1 cellular context compared by ENCODE assay signal in the genomic region with DNA sequence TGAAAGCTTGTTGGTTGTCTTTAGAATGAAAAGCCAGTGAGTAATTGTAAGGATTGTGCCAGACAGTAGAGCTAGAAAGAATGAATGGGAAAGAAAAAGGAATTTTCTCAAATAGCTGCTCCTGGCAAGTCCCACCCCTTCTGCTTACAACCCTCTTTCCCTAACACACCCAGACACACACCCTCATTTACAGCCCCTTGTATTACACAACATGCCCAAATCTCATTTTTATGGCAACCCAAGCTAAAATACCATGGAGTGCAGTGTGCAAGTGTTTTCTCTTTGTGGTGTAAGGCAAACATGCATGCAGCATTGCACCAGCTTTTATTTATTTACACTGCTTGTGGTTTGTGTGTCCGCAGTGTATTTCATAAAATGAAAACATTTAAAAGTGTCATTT.
TF ChIP-seq lines count a peak whose summit lies in the region.

No MANE protein-coding gene starts in this region.

TF ChIP-seq in K562, 482 proteins besides CTCF, POLR2A, EP300 and RAD21 (continued from another document and continues in another):
- TF ChIP-seq ELF4 (CRISPR knock-in tag; IDR thresholded peaks at IDR 0.05) = peak; percentile 65; the same call in 1 of the 2 replicates
- no peak for TF ChIP-seq CC2D1A (IDR thresholded peaks at IDR 0.05)
- TF ChIP-seq, protein P1, sequence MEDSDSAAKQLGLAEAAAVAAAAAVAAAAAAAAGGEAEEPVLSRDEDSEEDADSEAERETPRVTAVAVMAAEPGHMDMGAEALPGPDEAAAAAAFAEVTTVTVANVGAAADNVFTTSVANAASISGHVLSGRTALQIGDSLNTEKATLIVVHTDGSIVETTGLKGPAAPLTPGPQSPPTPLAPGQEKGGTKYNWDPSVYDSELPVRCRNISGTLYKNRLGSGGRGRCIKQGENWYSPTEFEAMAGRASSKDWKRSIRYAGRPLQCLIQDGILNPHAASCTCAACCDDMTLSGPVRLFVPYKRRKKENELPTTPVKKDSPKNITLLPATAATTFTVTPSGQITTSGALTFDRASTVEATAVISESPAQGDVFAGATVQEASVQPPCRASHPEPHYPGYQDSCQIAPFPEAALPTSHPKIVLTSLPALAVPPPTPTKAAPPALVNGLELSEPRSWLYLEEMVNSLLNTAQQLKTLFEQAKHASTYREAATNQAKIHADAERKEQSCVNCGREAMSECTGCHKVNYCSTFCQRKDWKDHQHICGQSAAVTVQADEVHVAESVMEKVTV (CRISPR knock-in tag; IDR thresholded peaks at IDR 0.05) = 0 out of 2 replicates have a peak, but pooled peaks have one; percentile 22
- TF ChIP-seq, protein P2, sequence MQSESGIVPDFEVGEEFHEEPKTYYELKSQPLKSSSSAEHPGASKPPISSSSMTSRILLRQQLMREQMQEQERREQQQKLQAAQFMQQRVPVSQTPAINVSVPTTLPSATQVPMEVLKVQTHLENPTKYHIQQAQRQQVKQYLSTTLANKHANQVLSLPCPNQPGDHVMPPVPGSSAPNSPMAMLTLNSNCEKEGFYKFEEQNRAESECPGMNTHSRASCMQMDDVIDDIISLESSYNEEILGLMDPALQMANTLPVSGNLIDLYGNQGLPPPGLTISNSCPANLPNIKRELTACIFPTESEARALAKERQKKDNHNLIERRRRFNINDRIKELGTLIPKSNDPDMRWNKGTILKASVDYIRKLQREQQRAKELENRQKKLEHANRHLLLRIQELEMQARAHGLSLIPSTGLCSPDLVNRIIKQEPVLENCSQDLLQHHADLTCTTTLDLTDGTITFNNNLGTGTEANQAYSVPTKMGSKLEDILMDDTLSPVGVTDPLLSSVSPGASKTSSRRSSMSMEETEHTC (IDR thresholded peaks at IDR 0.05) = no peak
- peak; percentile 49 for TF ChIP-seq BRD9 (IDR thresholded peaks at IDR 0.05; ENCODE audit: low read depth, partially characterized antibody)
- peak; percentile 93 for TF ChIP-seq CEBPB (tag; IDR thresholded peaks at IDR 0.05)
- TF ChIP-seq, protein P3, sequence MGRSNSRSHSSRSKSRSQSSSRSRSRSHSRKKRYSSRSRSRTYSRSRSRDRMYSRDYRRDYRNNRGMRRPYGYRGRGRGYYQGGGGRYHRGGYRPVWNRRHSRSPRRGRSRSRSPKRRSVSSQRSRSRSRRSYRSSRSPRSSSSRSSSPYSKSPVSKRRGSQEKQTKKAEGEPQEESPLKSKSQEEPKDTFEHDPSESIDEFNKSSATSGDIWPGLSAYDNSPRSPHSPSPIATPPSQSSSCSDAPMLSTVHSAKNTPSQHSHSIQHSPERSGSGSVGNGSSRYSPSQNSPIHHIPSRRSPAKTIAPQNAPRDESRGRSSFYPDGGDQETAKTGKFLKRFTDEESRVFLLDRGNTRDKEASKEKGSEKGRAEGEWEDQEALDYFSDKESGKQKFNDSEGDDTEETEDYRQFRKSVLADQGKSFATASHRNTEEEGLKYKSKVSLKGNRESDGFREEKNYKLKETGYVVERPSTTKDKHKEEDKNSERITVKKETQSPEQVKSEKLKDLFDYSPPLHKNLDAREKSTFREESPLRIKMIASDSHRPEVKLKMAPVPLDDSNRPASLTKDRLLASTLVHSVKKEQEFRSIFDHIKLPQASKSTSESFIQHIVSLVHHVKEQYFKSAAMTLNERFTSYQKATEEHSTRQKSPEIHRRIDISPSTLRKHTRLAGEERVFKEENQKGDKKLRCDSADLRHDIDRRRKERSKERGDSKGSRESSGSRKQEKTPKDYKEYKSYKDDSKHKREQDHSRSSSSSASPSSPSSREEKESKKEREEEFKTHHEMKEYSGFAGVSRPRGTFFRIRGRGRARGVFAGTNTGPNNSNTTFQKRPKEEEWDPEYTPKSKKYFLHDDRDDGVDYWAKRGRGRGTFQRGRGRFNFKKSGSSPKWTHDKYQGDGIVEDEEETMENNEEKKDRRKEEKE (IDR thresholded peaks at IDR 0.05; ENCODE audit: borderline replicate concordance in 1 of 2, control insufficient read depth in 1 of 2, low read depth in 2 of 2, low read length in 1 of 2) = peak in 1 of 2 experiments; percentile 40; a peak in 1 of 4 replicates
- peak in 1 of 2 experiments; percentile 64; a peak in 1 of 4 replicates for TF ChIP-seq HDAC1 (IDR thresholded peaks at IDR 0.05)
- TF ChIP-seq, protein P4, sequence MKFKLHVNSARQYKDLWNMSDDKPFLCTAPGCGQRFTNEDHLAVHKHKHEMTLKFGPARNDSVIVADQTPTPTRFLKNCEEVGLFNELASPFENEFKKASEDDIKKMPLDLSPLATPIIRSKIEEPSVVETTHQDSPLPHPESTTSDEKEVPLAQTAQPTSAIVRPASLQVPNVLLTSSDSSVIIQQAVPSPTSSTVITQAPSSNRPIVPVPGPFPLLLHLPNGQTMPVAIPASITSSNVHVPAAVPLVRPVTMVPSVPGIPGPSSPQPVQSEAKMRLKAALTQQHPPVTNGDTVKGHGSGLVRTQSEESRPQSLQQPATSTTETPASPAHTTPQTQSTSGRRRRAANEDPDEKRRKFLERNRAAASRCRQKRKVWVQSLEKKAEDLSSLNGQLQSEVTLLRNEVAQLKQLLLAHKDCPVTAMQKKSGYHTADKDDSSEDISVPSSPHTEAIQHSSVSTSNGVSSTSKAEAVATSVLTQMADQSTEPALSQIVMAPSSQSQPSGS (CRISPR knock-in tag; IDR thresholded peaks at IDR 0.05) = no peak
- no peak for TF ChIP-seq JUNB (CRISPR knock-in tag; conservative IDR thresholded peaks at IDR 0.05)
- TF ChIP-seq, protein P5, sequence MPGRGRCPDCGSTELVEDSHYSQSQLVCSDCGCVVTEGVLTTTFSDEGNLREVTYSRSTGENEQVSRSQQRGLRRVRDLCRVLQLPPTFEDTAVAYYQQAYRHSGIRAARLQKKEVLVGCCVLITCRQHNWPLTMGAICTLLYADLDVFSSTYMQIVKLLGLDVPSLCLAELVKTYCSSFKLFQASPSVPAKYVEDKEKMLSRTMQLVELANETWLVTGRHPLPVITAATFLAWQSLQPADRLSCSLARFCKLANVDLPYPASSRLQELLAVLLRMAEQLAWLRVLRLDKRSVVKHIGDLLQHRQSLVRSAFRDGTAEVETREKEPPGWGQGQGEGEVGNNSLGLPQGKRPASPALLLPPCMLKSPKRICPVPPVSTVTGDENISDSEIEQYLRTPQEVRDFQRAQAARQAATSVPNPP (IDR thresholded peaks at IDR 0.05; ENCODE audit: borderline replicate concordance, insufficient read depth, insufficient read length) = no peak
- TF ChIP-seq RB1 (IDR thresholded peaks at IDR 0.05; ENCODE audit: low read depth) = no peak
- 0 out of 2 replicates have a peak, but pooled peaks have one; percentile 32 for TF ChIP-seq MYC (IDR thresholded peaks at IDR 0.05; ENCODE audit: low read depth, low read length)
- TF ChIP-seq MYC (CRISPR knock-in tag; IDR thresholded peaks at IDR 0.05; ENCODE audit: borderline replicate concordance, low read depth) = no peak
- TF ChIP-seq, protein P6, sequence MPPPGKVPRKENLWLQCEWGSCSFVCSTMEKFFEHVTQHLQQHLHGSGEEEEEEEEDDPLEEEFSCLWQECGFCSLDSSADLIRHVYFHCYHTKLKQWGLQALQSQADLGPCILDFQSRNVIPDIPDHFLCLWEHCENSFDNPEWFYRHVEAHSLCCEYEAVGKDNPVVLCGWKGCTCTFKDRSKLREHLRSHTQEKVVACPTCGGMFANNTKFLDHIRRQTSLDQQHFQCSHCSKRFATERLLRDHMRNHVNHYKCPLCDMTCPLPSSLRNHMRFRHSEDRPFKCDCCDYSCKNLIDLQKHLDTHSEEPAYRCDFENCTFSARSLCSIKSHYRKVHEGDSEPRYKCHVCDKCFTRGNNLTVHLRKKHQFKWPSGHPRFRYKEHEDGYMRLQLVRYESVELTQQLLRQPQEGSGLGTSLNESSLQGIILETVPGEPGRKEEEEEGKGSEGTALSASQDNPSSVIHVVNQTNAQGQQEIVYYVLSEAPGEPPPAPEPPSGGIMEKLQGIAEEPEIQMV (tag; conservative IDR thresholded peaks at IDR 0.05; ENCODE audit: low read depth) = no peak
- TF ChIP-seq IRF2 (CRISPR knock-in tag; IDR thresholded peaks at IDR 0.05) = no peak
- no peak for TF ChIP-seq PHB (CRISPR knock-in tag; IDR thresholded peaks at IDR 0.05)
- TF ChIP-seq FOXA3 (CRISPR knock-in tag; conservative IDR thresholded peaks at IDR 0.05 in 1 of 2, IDR thresholded peaks at IDR 0.05 in 1 of 2) = peak in 1 of 2 experiments; percentile 87; a peak in 2 of 4 replicates
- TF ChIP-seq TEAD1 (CRISPR knock-in tag; IDR thresholded peaks at IDR 0.05) = peak in 1 of 2 experiments; percentile 6; a peak in 1 of 4 replicates
- no peak; the same call in 1 of the 2 replicates for TF ChIP-seq SMAD4 (CRISPR knock-in tag; conservative IDR thresholded peaks at IDR 0.05)
- TF ChIP-seq ZNF77 (CRISPR knock-in tag; IDR thresholded peaks at IDR 0.05) = no peak
- no peak for TF ChIP-seq ZNF764 (CRISPR knock-in tag; IDR thresholded peaks at IDR 0.05; ENCODE audit: low read depth)
- peak; percentile 74; the same call in 1 of the 2 replicates for TF ChIP-seq CEBPG (CRISPR knock-in tag; IDR thresholded peaks at IDR 0.05)
- TF ChIP-seq CEBPG (tag; conservative IDR thresholded peaks at IDR 0.05 in 1 of 2, IDR thresholded peaks at IDR 0.05 in 1 of 2) = peak; percentile 76
- TF ChIP-seq ARID1B (IDR thresholded peaks at IDR 0.05) = peak; percentile 7; the same call in 1 of the 2 replicates
- no peak for TF ChIP-seq RHOXF2B (CRISPR knock-in tag; conservative IDR thresholded peaks at IDR 0.05)
- TF ChIP-seq, protein P7, sequence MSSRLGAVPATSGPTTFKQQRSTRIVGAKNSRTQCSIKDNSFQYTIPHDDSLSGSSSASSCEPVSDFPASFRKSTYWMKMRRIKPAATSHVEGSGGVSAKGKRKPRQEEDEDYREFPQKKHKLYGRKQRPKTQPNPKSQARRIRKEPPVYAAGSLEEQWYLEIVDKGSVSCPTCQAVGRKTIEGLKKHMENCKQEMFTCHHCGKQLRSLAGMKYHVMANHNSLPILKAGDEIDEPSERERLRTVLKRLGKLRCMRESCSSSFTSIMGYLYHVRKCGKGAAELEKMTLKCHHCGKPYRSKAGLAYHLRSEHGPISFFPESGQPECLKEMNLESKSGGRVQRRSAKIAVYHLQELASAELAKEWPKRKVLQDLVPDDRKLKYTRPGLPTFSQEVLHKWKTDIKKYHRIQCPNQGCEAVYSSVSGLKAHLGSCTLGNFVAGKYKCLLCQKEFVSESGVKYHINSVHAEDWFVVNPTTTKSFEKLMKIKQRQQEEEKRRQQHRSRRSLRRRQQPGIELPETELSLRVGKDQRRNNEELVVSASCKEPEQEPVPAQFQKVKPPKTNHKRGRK (tag; IDR thresholded peaks at IDR 0.05) = no peak
- TF ChIP-seq, protein P8, sequence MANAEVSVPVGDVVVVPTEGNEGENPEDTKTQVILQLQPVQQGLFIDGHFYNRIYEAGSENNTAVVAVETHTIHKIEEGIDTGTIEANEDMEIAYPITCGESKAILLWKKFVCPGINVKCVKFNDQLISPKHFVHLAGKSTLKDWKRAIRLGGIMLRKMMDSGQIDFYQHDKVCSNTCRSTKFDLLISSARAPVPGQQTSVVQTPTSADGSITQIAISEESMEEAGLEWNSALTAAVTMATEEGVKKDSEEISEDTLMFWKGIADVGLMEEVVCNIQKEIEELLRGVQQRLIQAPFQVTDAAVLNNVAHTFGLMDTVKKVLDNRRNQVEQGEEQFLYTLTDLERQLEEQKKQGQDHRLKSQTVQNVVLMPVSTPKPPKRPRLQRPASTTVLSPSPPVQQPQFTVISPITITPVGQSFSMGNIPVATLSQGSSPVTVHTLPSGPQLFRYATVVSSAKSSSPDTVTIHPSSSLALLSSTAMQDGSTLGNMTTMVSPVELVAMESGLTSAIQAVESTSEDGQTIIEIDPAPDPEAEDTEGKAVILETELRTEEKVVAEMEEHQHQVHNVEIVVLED (CRISPR knock-in tag; IDR thresholded peaks at IDR 0.05) = 0 out of 2 replicates have a peak, but pooled peaks have one; percentile 11
- no peak for TF ChIP-seq COPS2 (conservative IDR thresholded peaks at IDR 0.05)
- TF ChIP-seq C11orf30 (IDR thresholded peaks at IDR 0.05; ENCODE audit: low read depth) = no peak
- TF ChIP-seq FIP1L1 (IDR thresholded peaks at IDR 0.05; ENCODE audit: low read depth, low read length, poor library complexity, severe bottlenecking) = no peak
- TF ChIP-seq CXXC5 (CRISPR knock-in tag; IDR thresholded peaks at IDR 0.05) = no peak
- TF ChIP-seq PRMT5 (CRISPR knock-in tag; IDR thresholded peaks at IDR 0.05) = no peak
- TF ChIP-seq, protein P9, sequence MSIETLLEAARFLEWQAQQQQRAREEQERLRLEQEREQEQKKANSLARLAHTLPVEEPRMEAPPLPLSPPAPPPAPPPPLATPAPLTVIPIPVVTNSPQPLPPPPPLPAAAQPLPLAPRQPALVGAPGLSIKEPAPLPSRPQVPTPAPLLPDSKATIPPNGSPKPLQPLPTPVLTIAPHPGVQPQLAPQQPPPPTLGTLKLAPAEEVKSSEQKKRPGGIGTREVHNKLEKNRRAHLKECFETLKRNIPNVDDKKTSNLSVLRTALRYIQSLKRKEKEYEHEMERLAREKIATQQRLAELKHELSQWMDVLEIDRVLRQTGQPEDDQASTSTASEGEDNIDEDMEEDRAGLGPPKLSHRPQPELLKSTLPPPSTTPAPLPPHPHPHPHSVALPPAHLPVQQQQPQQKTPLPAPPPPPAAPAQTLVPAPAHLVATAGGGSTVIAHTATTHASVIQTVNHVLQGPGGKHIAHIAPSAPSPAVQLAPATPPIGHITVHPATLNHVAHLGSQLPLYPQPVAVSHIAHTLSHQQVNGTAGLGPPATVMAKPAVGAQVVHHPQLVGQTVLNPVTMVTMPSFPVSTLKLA (conservative IDR thresholded peaks at IDR 0.05) = peak; percentile 23 to 63; a peak in 3 of 4 replicates
- no peak for TF ChIP-seq SMARCB1 (IDR thresholded peaks at IDR 0.05; ENCODE audit: insufficient read length, low read depth)
- TF ChIP-seq POLR2G (IDR thresholded peaks at IDR 0.05; ENCODE audit: low read depth, low read length) = no peak
- TF ChIP-seq, protein P10, sequence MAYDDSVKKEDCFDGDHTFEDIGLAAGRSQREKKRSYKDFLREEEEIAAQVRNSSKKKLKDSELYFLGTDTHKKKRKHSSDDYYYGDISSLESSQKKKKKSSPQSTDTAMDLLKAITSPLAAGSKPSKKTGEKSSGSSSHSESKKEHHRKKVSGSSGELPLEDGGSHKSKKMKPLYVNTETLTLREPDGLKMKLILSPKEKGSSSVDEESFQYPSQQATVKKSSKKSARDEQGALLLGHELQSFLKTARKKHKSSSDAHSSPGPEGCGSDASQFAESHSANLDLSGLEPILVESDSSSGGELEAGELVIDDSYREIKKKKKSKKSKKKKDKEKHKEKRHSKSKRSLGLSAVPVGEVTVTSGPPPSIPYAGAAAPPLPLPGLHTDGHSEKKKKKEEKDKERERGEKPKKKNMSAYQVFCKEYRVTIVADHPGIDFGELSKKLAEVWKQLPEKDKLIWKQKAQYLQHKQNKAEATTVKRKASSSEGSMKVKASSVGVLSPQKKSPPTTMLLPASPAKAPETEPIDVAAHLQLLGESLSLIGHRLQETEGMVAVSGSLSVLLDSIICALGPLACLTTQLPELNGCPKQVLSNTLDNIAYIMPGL (CRISPR knock-in tag; IDR thresholded peaks at IDR 0.05) = 0 out of 2 replicates have a peak, but pooled peaks have one; percentile 5
- TF ChIP-seq NBN (IDR thresholded peaks at IDR 0.05; ENCODE audit: low read depth) = 0 out of 2 replicates have a peak, but pooled peaks have one; percentile 18
- TF ChIP-seq, protein P11, sequence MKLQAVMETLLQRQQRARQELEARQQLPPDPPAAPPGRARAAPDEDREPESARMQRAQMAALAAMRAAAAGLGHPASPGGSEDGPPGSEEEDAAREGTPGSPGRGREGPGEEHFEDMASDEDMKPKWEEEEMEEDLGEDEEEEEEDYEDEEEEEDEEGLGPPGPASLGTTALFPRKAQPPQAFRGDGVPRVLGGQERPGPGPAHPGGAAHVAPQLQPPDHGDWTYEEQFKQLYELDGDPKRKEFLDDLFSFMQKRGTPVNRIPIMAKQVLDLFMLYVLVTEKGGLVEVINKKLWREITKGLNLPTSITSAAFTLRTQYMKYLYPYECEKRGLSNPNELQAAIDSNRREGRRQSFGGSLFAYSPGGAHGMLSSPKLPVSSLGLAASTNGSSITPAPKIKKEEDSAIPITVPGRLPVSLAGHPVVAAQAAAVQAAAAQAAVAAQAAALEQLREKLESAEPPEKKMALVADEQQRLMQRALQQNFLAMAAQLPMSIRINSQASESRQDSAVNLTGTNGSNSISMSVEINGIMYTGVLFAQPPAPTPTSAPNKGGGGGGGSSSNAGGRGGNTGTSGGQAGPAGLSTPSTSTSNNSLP (IDR thresholded peaks at IDR 0.05; ENCODE audit: borderline replicate concordance, low read depth, low read length) = 0 out of 2 replicates have a peak, but pooled peaks have one; percentile 22
